Comparison of ENCODE assay signal across 1 cellular context in the genomic region with DNA sequence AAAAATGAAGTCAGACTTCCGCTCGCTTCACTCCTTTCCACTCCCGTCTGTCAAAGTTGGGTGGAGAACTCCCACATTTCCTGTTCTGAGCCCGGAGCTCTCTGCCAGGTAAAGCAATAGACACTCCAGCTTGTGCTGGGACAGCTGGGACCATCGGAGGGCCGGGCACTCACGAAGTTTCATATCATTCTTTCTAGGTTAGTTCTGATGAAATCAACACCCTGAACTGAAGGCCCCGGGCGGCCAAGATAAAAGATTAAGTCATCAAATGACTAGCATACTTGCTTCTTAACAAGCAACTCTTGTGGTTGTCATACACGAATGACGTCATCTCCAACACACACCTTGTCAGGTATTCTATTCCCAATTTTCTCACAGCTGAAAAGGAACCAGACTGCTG.
TF ChIP-seq lines count a peak whose summit lies in the region.

No MANE protein-coding gene starts in this region.

TF ChIP-seq in HEK293, 187 proteins besides CTCF, POLR2A, EP300 and RAD21 (continued from another document):
- TF ChIP-seq, protein P1, sequence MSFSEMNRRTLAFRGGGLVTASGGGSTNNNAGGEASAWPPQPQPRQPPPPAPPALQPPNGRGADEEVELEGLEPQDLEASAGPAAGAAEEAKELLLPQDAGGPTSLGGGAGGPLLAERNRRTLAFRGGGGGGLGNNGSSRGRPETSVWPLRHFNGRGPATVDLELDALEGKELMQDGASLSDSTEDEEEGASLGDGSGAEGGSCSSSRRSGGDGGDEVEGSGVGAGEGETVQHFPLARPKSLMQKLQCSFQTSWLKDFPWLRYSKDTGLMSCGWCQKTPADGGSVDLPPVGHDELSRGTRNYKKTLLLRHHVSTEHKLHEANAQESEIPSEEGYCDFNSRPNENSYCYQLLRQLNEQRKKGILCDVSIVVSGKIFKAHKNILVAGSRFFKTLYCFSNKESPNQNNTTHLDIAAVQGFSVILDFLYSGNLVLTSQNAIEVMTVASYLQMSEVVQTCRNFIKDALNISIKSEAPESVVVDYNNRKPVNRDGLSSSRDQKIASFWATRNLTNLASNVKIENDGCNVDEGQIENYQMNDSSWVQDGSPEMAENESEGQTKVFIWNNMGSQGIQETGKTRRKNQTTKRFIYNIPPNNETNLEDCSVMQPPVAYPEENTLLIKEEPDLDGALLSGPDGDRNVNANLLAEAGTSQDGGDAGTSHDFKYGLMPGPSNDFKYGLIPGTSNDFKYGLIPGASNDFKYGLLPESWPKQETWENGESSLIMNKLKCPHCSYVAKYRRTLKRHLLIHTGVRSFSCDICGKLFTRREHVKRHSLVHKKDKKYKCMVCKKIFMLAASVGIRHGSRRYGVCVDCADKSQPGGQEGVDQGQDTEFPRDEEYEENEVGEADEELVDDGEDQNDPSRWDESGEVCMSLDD (tag by site-specific recombination; IDR thresholded peaks at IDR 0.05): no peak
- TF ChIP-seq, protein P2, sequence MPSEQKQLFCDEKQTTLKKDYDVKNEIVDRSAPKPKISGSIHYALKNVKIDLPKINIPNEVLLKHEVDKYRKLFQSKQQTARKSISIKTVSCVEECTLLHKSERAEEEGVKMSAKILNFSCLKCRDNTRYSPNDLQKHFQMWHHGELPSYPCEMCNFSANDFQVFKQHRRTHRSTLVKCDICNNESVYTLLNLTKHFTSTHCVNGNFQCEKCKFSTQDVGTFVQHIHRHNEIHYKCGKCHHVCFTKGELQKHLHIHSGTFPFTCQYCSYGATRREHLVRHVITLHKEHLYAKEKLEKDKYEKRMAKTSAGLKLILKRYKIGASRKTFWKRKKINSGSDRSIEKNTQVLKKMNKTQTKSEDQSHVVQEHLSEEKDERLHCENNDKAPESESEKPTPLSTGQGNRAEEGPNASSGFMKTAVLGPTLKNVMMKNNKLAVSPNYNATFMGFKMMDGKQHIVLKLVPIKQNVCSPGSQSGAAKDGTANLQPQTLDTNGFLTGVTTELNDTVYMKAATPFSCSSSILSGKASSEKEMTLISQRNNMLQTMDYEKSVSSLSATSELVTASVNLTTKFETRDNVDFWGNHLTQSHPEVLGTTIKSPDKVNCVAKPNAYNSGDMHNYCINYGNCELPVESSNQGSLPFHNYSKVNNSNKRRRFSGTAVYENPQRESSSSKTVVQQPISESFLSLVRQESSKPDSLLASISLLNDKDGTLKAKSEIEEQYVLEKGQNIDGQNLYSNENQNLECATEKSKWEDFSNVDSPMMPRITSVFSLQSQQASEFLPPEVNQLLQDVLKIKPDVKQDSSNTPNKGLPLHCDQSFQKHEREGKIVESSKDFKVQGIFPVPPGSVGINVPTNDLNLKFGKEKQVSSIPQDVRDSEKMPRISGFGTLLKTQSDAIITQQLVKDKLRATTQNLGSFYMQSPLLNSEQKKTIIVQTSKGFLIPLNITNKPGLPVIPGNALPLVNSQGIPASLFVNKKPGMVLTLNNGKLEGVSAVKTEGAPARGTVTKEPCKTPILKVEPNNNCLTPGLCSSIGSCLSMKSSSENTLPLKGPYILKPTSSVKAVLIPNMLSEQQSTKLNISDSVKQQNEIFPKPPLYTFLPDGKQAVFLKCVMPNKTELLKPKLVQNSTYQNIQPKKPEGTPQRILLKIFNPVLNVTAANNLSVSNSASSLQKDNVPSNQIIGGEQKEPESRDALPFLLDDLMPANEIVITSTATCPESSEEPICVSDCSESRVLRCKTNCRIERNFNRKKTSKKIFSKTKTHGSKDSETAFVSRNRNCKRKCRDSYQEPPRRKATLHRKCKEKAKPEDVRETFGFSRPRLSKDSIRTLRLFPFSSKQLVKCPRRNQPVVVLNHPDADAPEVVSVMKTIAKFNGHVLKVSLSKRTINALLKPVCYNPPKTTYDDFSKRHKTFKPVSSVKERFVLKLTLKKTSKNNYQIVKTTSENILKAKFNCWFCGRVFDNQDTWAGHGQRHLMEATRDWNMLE (tag by site-specific recombination; conservative IDR thresholded peaks at IDR 0.05; ENCODE audit: low read depth): peak; percentile 33; the same call in 1 of the 2 replicates
- TF ChIP-seq ZNF664 (tag by site-specific recombination; IDR thresholded peaks at IDR 0.05) (no peak), REPIN1 (tag by site-specific recombination; IDR thresholded peaks at IDR 0.05; ENCODE audit: low read depth) (no peak), FEZF1 (tag by site-specific recombination; IDR thresholded peaks at IDR 0.05) (peak; percentile 31; the same call in 1 of the 2 replicates), ZNF266 (tag by site-specific recombination; IDR thresholded peaks at IDR 0.05; ENCODE audit: low read depth) (no peak), ZNF776 (tag by site-specific recombination; IDR thresholded peaks at IDR 0.05; ENCODE audit: borderline replicate concordance) (no peak), ZNF555 (tag by site-specific recombination; conservative IDR thresholded peaks at IDR 0.05) (no peak), ZNF274 (IDR thresholded peaks at IDR 0.05; ENCODE audit: low read length) (no peak), ZNF274 (tag by site-specific recombination; IDR thresholded peaks at IDR 0.05; ENCODE audit: borderline replicate concordance) (no peak), ZNF548 (tag by site-specific recombination; IDR thresholded peaks at IDR 0.05) (no peak), ZFP3 (tag by site-specific recombination; IDR thresholded peaks at IDR 0.05; ENCODE audit: low read depth) (no peak), ZNF184 (tag by site-specific recombination; IDR thresholded peaks at IDR 0.05) (peak; percentile 48; the same call in 1 of the 2 replicates), WT1 (tag by site-specific recombination; IDR thresholded peaks at IDR 0.05) (no peak), ZBTB21 (tag by site-specific recombination; IDR thresholded peaks at IDR 0.05) (peak; percentile 81), ZNF146 (tag by site-specific recombination; IDR thresholded peaks at IDR 0.05) (no peak), ZNF324 (tag by site-specific recombination; IDR thresholded peaks at IDR 0.05) (0 out of 2 replicates have a peak, but pooled peaks have one; percentile 39), ZNF311 (tag by site-specific recombination; IDR thresholded peaks at IDR 0.05; ENCODE audit: borderline replicate concordance) (no peak), ZNF654 (tag by site-specific recombination; IDR thresholded peaks at IDR 0.05; ENCODE audit: low read depth) (no peak), SALL2 (tag by site-specific recombination; IDR thresholded peaks at IDR 0.05; ENCODE audit: borderline replicate concordance) (no peak), ZNF391 (tag by site-specific recombination; IDR thresholded peaks at IDR 0.05; ENCODE audit: borderline replicate concordance, low read depth) (no peak)
- TF ChIP-seq, protein P3, sequence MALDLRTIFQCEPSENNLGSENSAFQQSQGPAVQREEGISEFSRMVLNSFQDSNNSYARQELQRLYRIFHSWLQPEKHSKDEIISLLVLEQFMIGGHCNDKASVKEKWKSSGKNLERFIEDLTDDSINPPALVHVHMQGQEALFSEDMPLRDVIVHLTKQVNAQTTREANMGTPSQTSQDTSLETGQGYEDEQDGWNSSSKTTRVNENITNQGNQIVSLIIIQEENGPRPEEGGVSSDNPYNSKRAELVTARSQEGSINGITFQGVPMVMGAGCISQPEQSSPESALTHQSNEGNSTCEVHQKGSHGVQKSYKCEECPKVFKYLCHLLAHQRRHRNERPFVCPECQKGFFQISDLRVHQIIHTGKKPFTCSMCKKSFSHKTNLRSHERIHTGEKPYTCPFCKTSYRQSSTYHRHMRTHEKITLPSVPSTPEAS (tag by site-specific recombination; IDR thresholded peaks at IDR 0.05): no peak
- TF ChIP-seq, protein P4, sequence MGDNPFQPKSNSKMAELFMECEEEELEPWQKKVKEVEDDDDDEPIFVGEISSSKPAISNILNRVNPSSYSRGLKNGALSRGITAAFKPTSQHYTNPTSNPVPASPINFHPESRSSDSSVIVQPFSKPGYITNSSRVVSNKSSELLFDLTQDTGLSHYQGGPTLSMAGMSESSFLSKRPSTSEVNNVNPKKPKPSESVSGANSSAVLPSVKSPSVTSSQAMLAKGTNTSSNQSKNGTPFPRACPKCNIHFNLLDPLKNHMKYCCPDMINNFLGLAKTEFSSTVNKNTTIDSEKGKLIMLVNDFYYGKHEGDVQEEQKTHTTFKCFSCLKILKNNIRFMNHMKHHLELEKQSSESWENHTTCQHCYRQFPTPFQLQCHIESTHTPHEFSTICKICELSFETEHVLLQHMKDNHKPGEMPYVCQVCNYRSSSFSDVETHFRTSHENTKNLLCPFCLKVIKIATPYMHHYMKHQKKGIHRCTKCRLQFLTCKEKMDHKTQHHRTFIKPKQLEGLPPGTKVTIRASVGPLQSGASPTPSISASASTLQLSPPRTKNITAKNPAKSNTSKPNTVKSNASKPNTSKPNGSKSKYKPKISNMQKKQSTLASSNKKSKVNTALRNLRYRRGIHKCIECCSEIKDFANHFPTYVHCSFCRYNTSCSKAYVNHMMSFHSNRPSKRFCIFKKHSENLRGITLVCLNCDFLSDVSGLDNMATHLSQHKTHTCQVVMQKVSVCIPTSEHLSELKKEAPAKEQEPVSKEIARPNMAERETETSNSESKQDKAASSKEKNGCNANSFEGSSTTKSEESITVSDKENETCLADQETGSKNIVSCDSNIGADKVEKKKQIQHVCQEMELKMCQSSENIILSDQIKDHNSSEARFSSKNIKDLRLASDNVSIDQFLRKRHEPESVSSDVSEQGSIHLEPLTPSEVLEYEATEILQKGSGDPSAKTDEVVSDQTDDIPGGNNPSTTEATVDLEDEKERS (tag by site-specific recombination; IDR thresholded peaks at IDR 0.05): no peak
- TF ChIP-seq, protein P5, sequence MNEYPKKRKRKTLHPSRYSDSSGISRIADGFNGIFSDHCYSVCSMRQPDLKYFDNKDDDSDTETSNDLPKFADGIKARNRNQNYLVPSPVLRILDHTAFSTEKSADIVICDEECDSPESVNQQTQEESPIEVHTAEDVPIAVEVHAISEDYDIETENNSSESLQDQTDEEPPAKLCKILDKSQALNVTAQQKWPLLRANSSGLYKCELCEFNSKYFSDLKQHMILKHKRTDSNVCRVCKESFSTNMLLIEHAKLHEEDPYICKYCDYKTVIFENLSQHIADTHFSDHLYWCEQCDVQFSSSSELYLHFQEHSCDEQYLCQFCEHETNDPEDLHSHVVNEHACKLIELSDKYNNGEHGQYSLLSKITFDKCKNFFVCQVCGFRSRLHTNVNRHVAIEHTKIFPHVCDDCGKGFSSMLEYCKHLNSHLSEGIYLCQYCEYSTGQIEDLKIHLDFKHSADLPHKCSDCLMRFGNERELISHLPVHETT (tag by site-specific recombination; IDR thresholded peaks at IDR 0.05): peak; percentile 29; the same call in 1 of the 2 replicates
- TF ChIP-seq, protein P6, sequence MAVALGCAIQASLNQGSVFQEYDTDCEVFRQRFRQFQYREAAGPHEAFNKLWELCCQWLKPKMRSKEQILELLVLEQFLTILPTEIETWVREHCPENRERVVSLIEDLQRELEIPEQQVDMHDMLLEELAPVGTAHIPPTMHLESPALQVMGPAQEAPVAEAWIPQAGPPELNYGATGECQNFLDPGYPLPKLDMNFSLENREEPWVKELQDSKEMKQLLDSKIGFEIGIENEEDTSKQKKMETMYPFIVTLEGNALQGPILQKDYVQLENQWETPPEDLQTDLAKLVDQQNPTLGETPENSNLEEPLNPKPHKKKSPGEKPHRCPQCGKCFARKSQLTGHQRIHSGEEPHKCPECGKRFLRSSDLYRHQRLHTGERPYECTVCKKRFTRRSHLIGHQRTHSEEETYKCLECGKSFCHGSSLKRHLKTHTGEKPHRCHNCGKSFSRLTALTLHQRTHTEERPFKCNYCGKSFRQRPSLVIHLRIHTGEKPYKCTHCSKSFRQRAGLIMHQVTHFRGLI (tag by site-specific recombination; IDR thresholded peaks at IDR 0.05): no peak; the same call in 1 of the 2 replicates
- TF ChIP-seq, protein P7, sequence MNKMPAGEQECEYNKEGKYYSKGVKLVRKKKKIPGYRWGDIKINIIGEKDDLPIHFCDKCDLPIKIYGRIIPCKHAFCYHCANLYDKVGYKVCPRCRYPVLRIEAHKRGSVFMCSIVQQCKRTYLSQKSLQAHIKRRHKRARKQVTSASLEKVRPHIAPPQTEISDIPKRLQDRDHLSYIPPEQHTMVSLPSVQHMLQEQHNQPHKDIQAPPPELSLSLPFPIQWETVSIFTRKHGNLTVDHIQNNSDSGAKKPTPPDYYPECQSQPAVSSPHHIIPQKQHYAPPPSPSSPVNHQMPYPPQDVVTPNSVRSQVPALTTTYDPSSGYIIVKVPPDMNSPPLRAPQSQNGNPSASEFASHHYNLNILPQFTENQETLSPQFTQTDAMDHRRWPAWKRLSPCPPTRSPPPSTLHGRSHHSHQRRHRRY (tag by site-specific recombination; IDR thresholded peaks at IDR 0.05): no peak
- TF ChIP-seq, protein P8, sequence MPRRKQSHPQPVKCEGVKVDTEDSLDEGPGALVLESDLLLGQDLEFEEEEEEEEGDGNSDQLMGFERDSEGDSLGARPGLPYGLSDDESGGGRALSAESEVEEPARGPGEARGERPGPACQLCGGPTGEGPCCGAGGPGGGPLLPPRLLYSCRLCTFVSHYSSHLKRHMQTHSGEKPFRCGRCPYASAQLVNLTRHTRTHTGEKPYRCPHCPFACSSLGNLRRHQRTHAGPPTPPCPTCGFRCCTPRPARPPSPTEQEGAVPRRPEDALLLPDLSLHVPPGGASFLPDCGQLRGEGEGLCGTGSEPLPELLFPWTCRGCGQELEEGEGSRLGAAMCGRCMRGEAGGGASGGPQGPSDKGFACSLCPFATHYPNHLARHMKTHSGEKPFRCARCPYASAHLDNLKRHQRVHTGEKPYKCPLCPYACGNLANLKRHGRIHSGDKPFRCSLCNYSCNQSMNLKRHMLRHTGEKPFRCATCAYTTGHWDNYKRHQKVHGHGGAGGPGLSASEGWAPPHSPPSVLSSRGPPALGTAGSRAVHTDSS (tag by site-specific recombination; IDR thresholded peaks at IDR 0.05): no peak
